Comparison of ENCODE assay signal across 41 cellular contexts in genomic region chr1:160017592-160017991, GRCh38. TPM values are rescaled to one million over a fixed set of nuclear protein-coding genes. Genes with fewer than 3 reads are reported as not detected.
"Had no signal": no experiment of that assay in that cellular context is flagged by ENCODE, and none has a peak within 500 bp of the region (broad histone marks: within the 10 kb centered on the region; RNA-seq: fewer than 3 reads in every experiment).

No MANE protein-coding gene starts in this region.

- H3K27ac ChIP-seq: adrenal gland, body of pancreas, brain microvascular endothelial cell, breast epithelium, colonic mucosa, WERI-Rb-1 had no signal

- H3K4me3 Mint-ChIP-seq: activated CD4-positive, alpha-beta memory T cell treated with anti-CD3 and anti-CD28 coated beads, Interleukin-2, amount 10 ng/mL, durations not matched to agents 7 days and 5 days; activated CD4-positive, alpha-beta T cell treated with anti-CD3 and anti-CD28 coated beads for 36 hours; activated CD4-positive, alpha-beta T cell treated with anti-CD3 and anti-CD28 coated beads, Interleukin-2, amount 10 ng/mL, durations not matched to agents 7 days and 5 days; activated CD8-positive, alpha-beta memory T cell treated with anti-CD3 and anti-CD28 coated beads, Interleukin-2, amount 10 ng/mL, durations not matched to agents 7 days and 5 days; activated naive CD4-positive, alpha-beta T cell treated with anti-CD3 and anti-CD28 coated beads, Interleukin-2, amount 10 ng/mL, durations not matched to agents 7 days and 5 days; activated naive CD4-positive, alpha-beta T cell treated with anti-CD3 and anti-CD28 coated beads, Interleukin-2, amount 50 U/mL, for 24 hours; activated naive CD8-positive, alpha-beta T cell; activated naive CD8-positive, alpha-beta T cell treated with anti-CD3 and anti-CD28 coated beads, Interleukin-2, amount 10 ng/mL, durations not matched to agents 7 days and 5 days; activated naive CD8-positive, alpha-beta T cell treated with anti-CD3 and anti-CD28 coated beads, Interleukin-2, amount 50 U/mL, for 24 hours; activated T-cell treated with anti-CD3 and anti-CD28 coated beads, Interleukin-2, amount 50 U/mL, for 24 hours; central memory CD8-positive, alpha-beta T cell; T-helper 1 cell treated with Interleukin-12 subunit alpha and Interleukin-12 subunit beta and Interleukin-4 antibody, amounts not matched to agents 30 μg/mL and 1 μg/mL, for 36 hours; T-helper 2 cell treated with Interferon-gamma antibody and Interleukin-4, amounts not matched to agents 5 μg/mL and 100 μg/mL, for 36 hours; WTC11 had no signal

- ATAC-seq: activated CD4-positive, alpha-beta T cell treated with anti-CD3 and anti-CD28 coated beads for 36 hours; activated CD4-positive, CD25-positive, alpha-beta regulatory T cell treated with anti-CD3 and anti-CD28 coated beads, Interleukin-2, amount 50 U/mL, for 24 hours; activated CD8-positive, alpha-beta memory T cell treated with anti-CD3 and anti-CD28 coated beads, Interleukin-2, amount 10 ng/mL, durations not matched to agents 7 days and 5 days; activated naive CD8-positive, alpha-beta T cell treated with anti-CD3 and anti-CD28 coated beads, Interleukin-2, amount 50 U/mL, for 24 hours; body of pancreas; WTC11 had no signal

- H3K27me3 ChIP-seq: adrenal gland, body of pancreas, breast epithelium, colonic mucosa had no signal

- H3K36me3 ChIP-seq: adrenal gland, brain microvascular endothelial cell, breast epithelium, colonic mucosa, WERI-Rb-1 had no signal

- H3K9me3 Mint-ChIP-seq: activated CD4-positive, alpha-beta memory T cell treated with anti-CD3 and anti-CD28 coated beads, Interleukin-2, amount 10 ng/mL, durations not matched to agents 7 days and 5 days; activated CD4-positive, alpha-beta T cell treated with anti-CD3 and anti-CD28 coated beads, Interleukin-2, amount 10 ng/mL, durations not matched to agents 7 days and 5 days; activated naive CD4-positive, alpha-beta T cell treated with anti-CD3 and anti-CD28 coated beads, Interleukin-2, amount 10 ng/mL, durations not matched to agents 7 days and 5 days; activated naive CD4-positive, alpha-beta T cell treated with anti-CD3 and anti-CD28 coated beads, Interleukin-2, amount 50 U/mL, for 24 hours; activated naive CD8-positive, alpha-beta T cell treated with anti-CD3 and anti-CD28 coated beads, Interleukin-2, amount 10 ng/mL, durations not matched to agents 7 days and 5 days; activated naive CD8-positive, alpha-beta T cell treated with anti-CD3 and anti-CD28 coated beads, Interleukin-2, amount 50 U/mL, for 24 hours; activated T-cell treated with anti-CD3 and anti-CD28 coated beads, Interleukin-2, amount 50 U/mL, for 24 hours; activated T-helper 2 cell treated with anti-CD3 and anti-CD28 coated beads, Interferon-gamma antibody, Interleukin-2, Interleukin-4, amounts not matched to agents 10 μg/mL and 5 μg/mL and 100 μg/mL, durations not matched to agents 14 hours and 24 hours and 36 hours; central memory CD8-positive, alpha-beta T cell; T-helper 1 cell treated with Interleukin-12 subunit alpha and Interleukin-12 subunit beta and Interleukin-4 antibody, amounts not matched to agents 30 μg/mL and 1 μg/mL, for 36 hours; T-helper 2 cell treated with Interferon-gamma antibody and Interleukin-4, amounts not matched to agents 5 μg/mL and 100 μg/mL, for 36 hours; WTC11 had no signal

- H3K27ac Mint-ChIP-seq: activated CD4-positive, alpha-beta memory T cell treated with anti-CD3 and anti-CD28 coated beads, Interleukin-2, amount 10 ng/mL, durations not matched to agents 7 days and 5 days; activated CD4-positive, alpha-beta T cell treated with anti-CD3 and anti-CD28 coated beads for 36 hours; activated CD4-positive, alpha-beta T cell treated with anti-CD3 and anti-CD28 coated beads, Interleukin-2, amount 10 ng/mL, durations not matched to agents 7 days and 5 days; activated CD8-positive, alpha-beta memory T cell treated with anti-CD3 and anti-CD28 coated beads, Interleukin-2, amount 10 ng/mL, durations not matched to agents 7 days and 5 days; activated naive CD4-positive, alpha-beta T cell treated with anti-CD3 and anti-CD28 coated beads, Interleukin-2, amount 10 ng/mL, durations not matched to agents 7 days and 5 days; activated naive CD4-positive, alpha-beta T cell treated with anti-CD3 and anti-CD28 coated beads, Interleukin-2, amount 50 U/mL, for 24 hours; activated naive CD8-positive, alpha-beta T cell; activated naive CD8-positive, alpha-beta T cell treated with anti-CD3 and anti-CD28 coated beads, Interleukin-2, amount 10 ng/mL, durations not matched to agents 7 days and 5 days; activated naive CD8-positive, alpha-beta T cell treated with anti-CD3 and anti-CD28 coated beads, Interleukin-2, amount 50 U/mL, for 24 hours; activated T-cell treated with anti-CD3 and anti-CD28 coated beads, Interleukin-2, amount 50 U/mL, for 24 hours; T-helper 1 cell treated with Interleukin-12 subunit alpha and Interleukin-12 subunit beta and Interleukin-4 antibody, amounts not matched to agents 30 μg/mL and 1 μg/mL, for 36 hours; T-helper 2 cell treated with Interferon-gamma antibody and Interleukin-4, amounts not matched to agents 5 μg/mL and 100 μg/mL, for 36 hours; WTC11 had no signal

- H3K27me3 Mint-ChIP-seq: activated CD8-positive, alpha-beta memory T cell treated with anti-CD3 and anti-CD28 coated beads, Interleukin-2, amount 10 ng/mL, durations not matched to agents 7 days and 5 days; activated naive CD4-positive, alpha-beta T cell treated with anti-CD3 and anti-CD28 coated beads, Interleukin-2, amount 50 U/mL, for 24 hours; activated T-cell treated with anti-CD3 and anti-CD28 coated beads, Interleukin-2, amount 50 U/mL, for 24 hours had no signal

- H3K4me1 ChIP-seq: adrenal gland, body of pancreas, breast epithelium, colonic mucosa had no signal

- H3K36me3 Mint-ChIP-seq: activated CD8-positive, alpha-beta memory T cell treated with anti-CD3 and anti-CD28 coated beads, Interleukin-2, amount 10 ng/mL, durations not matched to agents 7 days and 5 days; activated naive CD4-positive, alpha-beta T cell treated with anti-CD3 and anti-CD28 coated beads, Interleukin-2, amount 10 ng/mL, durations not matched to agents 7 days and 5 days; activated naive CD4-positive, alpha-beta T cell treated with anti-CD3 and anti-CD28 coated beads, Interleukin-2, amount 50 U/mL, for 24 hours; activated naive CD8-positive, alpha-beta T cell treated with anti-CD3 and anti-CD28 coated beads, Interleukin-2, amount 10 ng/mL, durations not matched to agents 7 days and 5 days; WTC11 had no signal

- H3K9me3 ChIP-seq: adrenal gland, body of pancreas, breast epithelium, colonic mucosa had no signal

- H3K4me1 Mint-ChIP-seq: activated naive CD4-positive, alpha-beta T cell treated with anti-CD3 and anti-CD28 coated beads, Interleukin-2, amount 50 U/mL, for 24 hours; central memory CD8-positive, alpha-beta T cell; WTC11 had no signal

- H3K4me3 ChIP-seq: adrenal gland, body of pancreas, breast epithelium, colonic mucosa had no signal

- FAIRE-seq: astrocyte, TTC549 had no signal

- DNase-seq: activated CD4-positive, alpha-beta memory T cell treated with anti-CD3 and anti-CD28 coated beads, Interleukin-2, amount 10 ng/mL, durations not matched to agents 7 days and 5 days; activated CD4-positive, alpha-beta T cell treated with anti-CD3 and anti-CD28 coated beads for 1 hour; activated CD4-positive, alpha-beta T cell treated with anti-CD3 and anti-CD28 coated beads for 36 hours; activated CD4-positive, alpha-beta T cell treated with anti-CD3 and anti-CD28 coated beads for 48 hours; activated CD4-positive, alpha-beta T cell treated with anti-CD3 and anti-CD28 coated beads, Interleukin-2, amount 10 ng/mL, durations not matched to agents 7 days and 5 days; activated CD4-positive, alpha-beta T cell treated with anti-CD3 and anti-CD28 coated beads, Interleukin-2, amount 50 U/mL, for 48 hours; activated CD4-positive, CD25-positive, alpha-beta regulatory T cell; activated CD8-positive, alpha-beta memory T cell treated with anti-CD3 and anti-CD28 coated beads for 24 hours; activated CD8-positive, alpha-beta memory T cell treated with anti-CD3 and anti-CD28 coated beads, Interleukin-2, amount 10 ng/mL, durations not matched to agents 7 days and 5 days; activated CD8-positive, alpha-beta memory T cell treated with anti-CD3 and anti-CD28 coated beads, Interleukin-2, amount 50 U/mL, for 48 hours; activated effector memory CD4-positive, alpha-beta T cell treated with Interleukin-2 at 50 U/mL for 16 hours; activated gamma-delta T cell; activated naive CD4-positive, alpha-beta T cell treated with anti-CD3 and anti-CD28 coated beads, Interleukin-2, amount 10 ng/mL, durations not matched to agents 7 days and 5 days; activated naive CD4-positive, alpha-beta T cell treated with Interleukin-2 at 50 U/mL for 16 hours; activated naive CD8-positive, alpha-beta T cell treated with anti-CD3 and anti-CD28 coated beads, Interleukin-2, amount 10 ng/mL, durations not matched to agents 7 days and 5 days; activated naive CD8-positive, alpha-beta T cell treated with anti-CD3 and anti-CD28 coated beads, Interleukin-2, amount 50 U/mL, for 24 hours; activated T-cell treated with anti-CD3 and anti-CD28 coated beads, Interleukin-2, amount 50 U/mL, for 24 hours; activated T-cell treated with anti-CD3 and anti-CD28 coated beads, Interleukin-2, amount 50 U/mL, for 48 hours; adrenal gland; amniotic stem cell; aorta; body of pancreas; brain microvascular endothelial cell; cerebellar nuclear complex; colonic mucosa; T-helper 1 cell; T-helper 2 cell; T-helper 9 cell; WERI-Rb-1 had no signal

RNA-seq across cellular contexts. Expression of gene KCNJ10, which starts 52.4 kb away (rescaled TPM):
- total RNA-seq: activated CD4-positive, alpha-beta memory T cell treated with anti-CD3 and anti-CD28 coated beads, Interleukin-2, amount 10 ng/mL, durations not matched to agents 7 days and 5 days; activated CD4-positive, alpha-beta T cell treated with anti-CD3 and anti-CD28 coated beads, Interleukin-2, amount 10 ng/mL, durations not matched to agents 7 days and 5 days; activated CD8-positive, alpha-beta memory T cell treated with anti-CD3 and anti-CD28 coated beads, Interleukin-2, amount 10 ng/mL, durations not matched to agents 7 days and 5 days; activated naive CD8-positive, alpha-beta T cell treated with anti-CD3 and anti-CD28 coated beads, Interleukin-2, amount 10 ng/mL, durations not matched to agents 7 days and 5 days; activated T-helper 2 cell treated with anti-CD3 and anti-CD28 coated beads, Interferon-gamma antibody, Interleukin-2, Interleukin-4, amounts not matched to agents 10 μg/mL and 5 μg/mL and 100 μg/mL, durations not matched to agents 14 hours and 24 hours and 36 hours; body of pancreas; chondrocyte had no signal
